Comparison of ENCODE assay signal across 8 cellular contexts in the genomic region with DNA sequence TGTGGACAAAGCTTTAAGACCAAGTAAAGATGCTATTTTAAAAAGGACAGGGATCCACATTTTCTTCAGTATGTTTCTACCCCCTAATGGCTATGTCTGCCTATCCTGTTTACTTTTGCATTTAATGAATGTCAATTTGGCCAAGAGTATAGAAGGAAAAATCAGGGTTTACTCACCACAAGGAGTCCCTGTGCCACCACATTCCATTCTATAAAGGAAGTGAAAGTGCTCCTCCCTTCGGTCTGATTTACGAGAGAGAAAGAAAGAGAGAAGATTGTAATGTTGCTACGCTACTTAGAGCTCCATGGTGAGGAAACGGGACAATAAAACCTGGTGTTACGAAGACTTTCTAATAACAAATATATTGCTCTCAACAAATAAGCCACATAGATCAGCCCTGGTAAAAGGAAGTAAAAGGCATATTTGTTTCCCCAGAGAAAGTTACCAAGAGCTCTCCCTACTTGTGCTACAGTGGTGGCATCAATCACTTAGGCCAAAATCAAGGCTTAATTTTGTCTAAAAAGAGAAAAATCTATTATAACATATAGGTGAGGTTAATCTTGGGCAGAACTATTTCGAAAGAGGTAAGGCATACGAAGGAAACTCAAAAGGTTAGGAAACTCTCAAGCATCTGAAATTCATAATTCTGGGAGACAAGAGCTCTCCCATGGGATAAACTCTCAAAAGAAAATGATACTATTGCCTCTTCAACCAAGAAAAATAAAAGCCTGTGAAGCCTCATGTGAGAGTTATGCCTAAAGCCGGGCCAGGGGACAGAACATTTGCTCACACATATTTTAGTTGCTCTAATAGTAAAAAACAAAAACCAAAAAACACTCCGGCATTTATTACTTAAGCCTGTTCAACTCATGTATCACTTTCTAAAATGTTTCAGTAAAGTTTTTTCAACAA. TPM values are rescaled to one million over a fixed set of nuclear protein-coding genes. Genes with fewer than 3 reads are reported as not detected.
DNase-seq lines count a peak whose midpoint lies in the region; ATAC-seq and TF ChIP-seq lines count a peak whose summit lies in the region.

No MANE protein-coding gene starts in this region.

- TF ChIP-seq CTCF in CD4-positive, alpha-beta T cell (IDR thresholded peaks at IDR 0.05), result no peak
- TF ChIP-seq CTCF in left lung (IDR thresholded peaks at IDR 0.05) (peak in 1 of 2 donors; percentile 37), type B pancreatic cell (conservative IDR thresholded peaks at IDR 0.05) (peak; percentile 65)

- peak overlapping the region; percentile 16 for H3K27ac Mint-ChIP-seq in CD4-positive, alpha-beta T cell
- peak overlapping the region; percentile 42 for H3K27ac Mint-ChIP-seq in central memory CD8-positive, alpha-beta T cell (ENCODE audit: low read depth)
- H3K27ac Mint-ChIP-seq in type B pancreatic cell, result peak overlapping the region; percentile 68

- no peaks in the 10 kb centered on the region for H3K9me3 Mint-ChIP-seq in CD4-positive, alpha-beta T cell
- no peaks in the 10 kb centered on the region for H3K9me3 Mint-ChIP-seq in central memory CD8-positive, alpha-beta T cell
- no peaks in the 10 kb centered on the region for H3K9me3 Mint-ChIP-seq in type B pancreatic cell

- no peak overlapping the region for H3K27ac ChIP-seq in CD4-positive, alpha-beta T cell (ENCODE audit: low read depth, low read length)
- peak overlapping the region; percentile 67 to 73 for H3K27ac ChIP-seq in left lung

- ATAC-seq in CD4-positive, alpha-beta T cell (ENCODE audit: poor library complexity), result peak; percentile 68
- ATAC-seq in GM21786 (IDR thresholded peaks at IDR 0.05; ENCODE audit: unreplicated experiment) (peak; percentile 75), left lung (peak; percentile 94)
- ATAC-seq in central memory CD8-positive, alpha-beta T cell (replicated peaks; ENCODE audit: extremely low read depth, poor library complexity, severe bottlenecking), result no peak

- H3K4me1 ChIP-seq in left lung, result peaks cover 0 to 53% of the 10 kb centered on the region in 2 donors

- peaks cover 0 to 5% of the 10 kb centered on the region in 2 donors for H3K36me3 ChIP-seq in left lung

- intact Hi-C loops in CD4-positive, alpha-beta T cell (cut with DNase I, micrococcal nuclease), result loop anchor here in 1 of 2 experiments (2.0 kb wide), 1 partner anchor 170 kb away; no protein-coding TSS in a partner anchor
- intact Hi-C loops in left lung (cut with DNase I), result no loop called here

- H3K9me3 ChIP-seq in CD4-positive, alpha-beta T cell (ENCODE audit: control insufficient read depth, low read length), result no peaks in the 10 kb centered on the region
- no peaks in the 10 kb centered on the region for H3K9me3 ChIP-seq in left lung

- no peaks in the 10 kb centered on the region for H3K27me3 ChIP-seq in CD4-positive, alpha-beta T cell (ENCODE audit: control insufficient read depth, insufficient read depth, low read length)
- H3K27me3 ChIP-seq in left lung, result no peaks in the 10 kb centered on the region

- DNase-seq in CD4-positive, alpha-beta T cell, result no peak
- DNase-seq in NCI-H1092 (lab: John Stamatoyannopoulos, UW), result peak; percentile 13
- no peak for DNase-seq in central memory CD8-positive, alpha-beta T cell (ENCODE audit: low spot score in 2 of 2)
- DNase-seq in left lung, result no peak
- no peak for DNase-seq in type B pancreatic cell (ENCODE audit: extremely low spot score, unreplicated experiment)
- no peak for DNase-seq in NCI-H524 treated with DMSO at 0.1 percent for 48 hours (lab: John Stamatoyannopoulos, UW)
- DNase-seq in stimulated activated CD4-positive, alpha-beta T cell treated with anti-CD3 and anti-CD28 coated beads, Interleukin-15, amount 100 ng/mL, for 24 hours, result no peak

- POLR2A ChIA-PET in CD4-positive, alpha-beta T cell (lab: Charles Lee), result interaction anchor here (1.1 kb wide), 1 partner anchor 31 kb away, joined by 3 read pairs; no protein-coding TSS in a partner anchor

- H3K4me3 Mint-ChIP-seq in CD4-positive, alpha-beta T cell, result peak overlapping the region; percentile 3
- H3K4me3 Mint-ChIP-seq in central memory CD8-positive, alpha-beta T cell, result no peak overlapping the region
- peak overlapping the region; percentile 32 for H3K4me3 Mint-ChIP-seq in type B pancreatic cell

- CTCF ChIA-PET in CD4-positive, alpha-beta T cell (lab: Charles Lee), result interaction anchor here (0.8 to 2.3 kb wide), 3 partner anchors 9 to 67 kb away, joined by 3 to 8 read pairs (median 3); no protein-coding TSS in a partner anchor

- H3K27me3 Mint-ChIP-seq in CD4-positive, alpha-beta T cell, result no peaks in the 10 kb centered on the region
- no peaks in the 10 kb centered on the region for H3K27me3 Mint-ChIP-seq in central memory CD8-positive, alpha-beta T cell
- no peaks in the 10 kb centered on the region for H3K27me3 Mint-ChIP-seq in type B pancreatic cell

- peaks cover 62% of the 10 kb centered on the region for H3K36me3 Mint-ChIP-seq in CD4-positive, alpha-beta T cell (ENCODE audit: low read depth)
- H3K36me3 Mint-ChIP-seq in central memory CD8-positive, alpha-beta T cell (ENCODE audit: insufficient read depth), result peaks cover 6% of the 10 kb centered on the region
- H3K36me3 Mint-ChIP-seq in type B pancreatic cell, result peaks cover 8% of the 10 kb centered on the region

- peak overlapping the region in 1 of 2 donors; percentile 13 for H3K4me3 ChIP-seq in left lung

- H3K4me1 Mint-ChIP-seq in CD4-positive, alpha-beta T cell (ENCODE audit: low read depth), result peaks cover 47% of the 10 kb centered on the region
- H3K4me1 Mint-ChIP-seq in central memory CD8-positive, alpha-beta T cell, result peaks cover 6% of the 10 kb centered on the region
- H3K4me1 Mint-ChIP-seq in type B pancreatic cell (ENCODE audit: unreplicated experiment), result peaks cover 36% of the 10 kb centered on the region

RNA-seq across cellular contexts. Expression of gene TAPT1, which starts 29.5 kb away (rescaled TPM):
- total RNA-seq in CD4-positive, alpha-beta T cell, result 10 to 100 TPM; 70.6 to 77.1 TPM
- 10 to 100 TPM; 42.9 to 60.4 TPM for total RNA-seq in left lung
- total RNA-seq in type B pancreatic cell (ENCODE audit: low replicate concordance), result 25.3 and 34.8 TPM in 2 replicates

Comparison
In these comparisons a context has a peak if more than half of its experiments do, and no peak if none do; other contexts are left out.
1. H3K27ac Mint-ChIP-seq: peak in every context shown above with its lines; median percentile 68 in type B pancreatic cell; 42 in central memory CD8-positive, alpha-beta T cell; 16 in CD4-positive, alpha-beta T cell.